In genomic region chr17:74499992-74500391, GRCh38 we compare ENCODE assay signal across 24 cellular contexts. TPM values are rescaled to one million over a fixed set of nuclear protein-coding genes. Genes with fewer than 3 reads are reported as not detected.
"Had no signal": no experiment of that assay in that cellular context is flagged by ENCODE, and none has a peak within 500 bp of the region (broad histone marks: within the 10 kb centered on the region; RNA-seq: fewer than 3 reads in every experiment).

No MANE protein-coding gene starts in this region.

- H3K4me3 Mint-ChIP-seq: activated naive CD8-positive, alpha-beta T cell; activated T-helper 1 cell treated with anti-CD3 and anti-CD28 coated beads, Interleukin-12 subunit alpha, Interleukin-12 subunit beta, Interleukin-2, Interleukin-4 antibody, amounts not matched to agents 30 ng/mL and 10 ng/mL and 1 ng/mL, durations not matched to agents 14 hours and 24 hours and 36 hours; immature natural killer cell; naive B cell had no signal

- DNase-seq: activated CD4-positive, alpha-beta T cell treated with anti-CD3 and anti-CD28 coated beads for 1 hour; activated CD4-positive, alpha-beta T cell treated with anti-CD3 and anti-CD28 coated beads, Interleukin-2, amount 50 U/mL, for 1 hour; activated naive CD4-positive, alpha-beta T cell; brain microvascular endothelial cell; central memory CD4-positive, alpha-beta T cell; dermis blood vessel endothelial cell; effector memory CD4-positive, alpha-beta T cell; foreskin keratinocyte; immature natural killer cell; left lung; naive B cell; retina; stimulated activated CD4-positive, alpha-beta T cell treated with anti-CD3 and anti-CD28 coated beads, Interleukin-2, amount 100 ng/mL, for 48 hours; stimulated activated CD8-positive, alpha-beta memory T cell treated with anti-CD3 and anti-CD28 coated beads, Interleukin-4, amount 100 ng/mL, for 48 hours; stimulated activated naive CD4-positive, alpha-beta T cell treated with Interleukin-2 at 50 U/mL for 16 hours; SW 1271 had no signal

- ATAC-seq: left lung had no signal

- H3K27me3 Mint-ChIP-seq: progenitor cell of endocrine pancreas had no signal

- H3K36me3 Mint-ChIP-seq: activated naive CD8-positive, alpha-beta T cell; immature natural killer cell; naive B cell had no signal

- H3K9me3 Mint-ChIP-seq: activated T-helper 1 cell treated with anti-CD3 and anti-CD28 coated beads, Interleukin-12 subunit alpha, Interleukin-12 subunit beta, Interleukin-2, Interleukin-4 antibody, amounts not matched to agents 30 ng/mL and 10 ng/mL and 1 ng/mL, durations not matched to agents 14 hours and 24 hours and 36 hours; immature natural killer cell had no signal

- H3K4me1 Mint-ChIP-seq: naive B cell had no signal

- H3K27ac Mint-ChIP-seq: activated naive CD8-positive, alpha-beta T cell; activated T-helper 1 cell treated with anti-CD3 and anti-CD28 coated beads, Interleukin-12 subunit alpha, Interleukin-12 subunit beta, Interleukin-2, Interleukin-4 antibody, amounts not matched to agents 30 ng/mL and 10 ng/mL and 1 ng/mL, durations not matched to agents 14 hours and 24 hours and 36 hours; progenitor cell of endocrine pancreas had no signal

RNA-seq across cellular contexts. Expression of gene CD300LB, which starts 31.3 kb away (rescaled TPM):
- total RNA-seq: activated T-helper 1 cell treated with anti-CD3 and anti-CD28 coated beads, Interleukin-12 subunit alpha, Interleukin-12 subunit beta, Interleukin-2, Interleukin-4 antibody, amounts not matched to agents 30 ng/mL and 10 ng/mL and 1 ng/mL, durations not matched to agents 14 hours and 24 hours and 36 hours; ascending aorta; dermis blood vessel endothelial cell; foreskin keratinocyte; glomerular endothelial cell; kidney epithelial cell; progenitor cell of endocrine pancreas; T-helper 2 cell treated with Interferon-gamma antibody and Interleukin-4, amounts not matched to agents 100 ng/mL and 5 ng/mL, for 36 hours; urinary bladder had no signal

RNA-seq across cellular contexts. Expression of gene CD300A, which starts 33.6 kb away (rescaled TPM):
- total RNA-seq: dermis blood vessel endothelial cell, foreskin keratinocyte, glomerular endothelial cell, kidney epithelial cell had no signal

RNA-seq across cellular contexts. Expression of gene CD300C, which starts 45.9 kb away (rescaled TPM):
- total RNA-seq: ascending aorta, dermis blood vessel endothelial cell, foreskin keratinocyte, glomerular endothelial cell, kidney epithelial cell, progenitor cell of endocrine pancreas had no signal
